10 cellular contexts compared by ENCODE assay signal in genomic region chr16:5186381-5186903, GRCh38.
"Had no signal": no experiment of that assay in that cellular context is flagged by ENCODE, and none has a peak within 500 bp of the region (broad histone marks: within the 10 kb centered on the region; RNA-seq: fewer than 3 reads in every experiment).

No MANE protein-coding gene starts in this region.

- H3K4me2 ChIP-seq: GM23338 had no signal

- FAIRE-seq: H1, H54 had no signal

- H3K9me3 ChIP-seq: HAP-1 had no signal

- H2AFZ ChIP-seq: GM23248, GM23338 had no signal

- H3K9ac ChIP-seq: GM23248 had no signal

- H3K27ac ChIP-seq: GM23248 had no signal

- H3K36me3 ChIP-seq: HAP-1 had no signal

- DNase-seq: GM23248, GOT3, H7, H9, HCEC 1CT, HFFc6 had no signal

- H3K4me1 ChIP-seq: HAP-1 had no signal

- H3K4me3 ChIP-seq: GM23248, GM23338, HAP-1 had no signal
